Comparison of ENCODE assay signal across 25 cellular contexts in the genomic region with DNA sequence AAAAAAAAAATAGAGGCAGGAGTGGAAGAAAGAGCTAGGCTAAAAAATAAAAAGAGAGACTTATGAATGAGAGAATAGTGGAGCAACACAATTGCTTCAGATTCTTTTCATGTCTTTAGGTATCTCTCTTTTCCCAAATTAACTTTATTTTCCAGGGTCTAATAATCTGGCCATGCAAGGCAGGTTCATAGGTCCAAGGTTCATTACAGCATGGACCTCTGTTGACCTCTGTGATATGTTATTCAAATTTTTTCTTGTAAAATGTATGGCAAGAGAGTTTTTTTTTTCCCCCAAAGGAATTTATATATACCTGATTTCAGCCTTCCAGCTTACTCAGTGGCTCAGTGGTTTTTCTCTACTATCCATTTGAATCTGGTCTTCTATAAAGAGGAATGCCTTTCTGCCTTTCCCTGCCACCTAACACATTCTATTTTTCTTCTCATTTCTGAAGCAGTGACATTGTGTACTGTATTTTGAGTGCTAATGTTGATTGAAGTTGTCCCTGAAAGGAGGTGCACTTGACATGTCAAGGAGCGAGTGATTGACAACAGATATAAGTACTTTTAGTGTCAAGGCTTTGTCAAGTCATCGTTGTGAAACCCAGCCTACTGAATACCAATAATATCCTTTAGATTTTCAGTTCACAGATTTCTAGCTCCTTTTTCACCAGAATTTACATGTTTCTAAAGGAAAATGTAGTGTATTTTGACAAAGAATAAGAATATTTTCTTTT.
"Had no signal": no experiment of that assay in that cellular context is flagged by ENCODE, and none has a peak within 500 bp of the region (broad histone marks: within the 10 kb centered on the region; RNA-seq: fewer than 3 reads in every experiment).

No MANE protein-coding gene starts in this region.

- DNase-seq: activated CD4-positive, alpha-beta memory T cell treated with anti-CD3 and anti-CD28 coated beads, Interleukin-2, amount 10 ng/mL, durations not matched to agents 7 days and 5 days; activated CD4-positive, alpha-beta T cell treated with anti-CD3 and anti-CD28 coated beads, Interleukin-2, amount 10 ng/mL, durations not matched to agents 7 days and 5 days; activated CD4-positive, CD25-positive, alpha-beta regulatory T cell; activated gamma-delta T cell; activated naive CD4-positive, alpha-beta T cell treated with anti-CD3 and anti-CD28 coated beads for 36 hours; activated T-cell treated with anti-CD3 and anti-CD28 coated beads for 4 hours; activated T-cell treated with anti-CD3 and anti-CD28 coated beads, Interleukin-2, amount 50 U/mL, for 48 hours; amygdala; KBM-7; NCI-H1092; NCI-H1436; NCI-H1930; NCI-H2107; NCI-H510A treated with DMSO at 0.1 percent for 48 hours; NCI-H69; NK-92 treated with Interleukin-12 subunit alpha and Interleukin-12 subunit beta, amount 100 ng/mL, for 24 hours; OCI-M1; RPMI8226; T-cell; T-helper 2 cell had no signal

- H3K27ac ChIP-seq: SK-N-MC, VCaP had no signal

- ATAC-seq: activated T-helper 17 cell treated with anti-CD3 and anti-CD28 coated beads, Interleukin-2, amount 50 U/mL, for 72 hours; Panc1; Right ventricle myocardium inferior; T-cell had no signal

- H3K4me3 ChIP-seq: SK-N-MC had no signal
